8 cellular contexts compared by ENCODE assay signal in genomic region chr14:50530794-50531193, GRCh38. TPM values are rescaled to one million over a fixed set of nuclear protein-coding genes. Genes with fewer than 3 reads are reported as not detected.
DNase-seq lines count a peak whose midpoint lies in the region; ATAC-seq and TF ChIP-seq lines count a peak whose summit lies in the region.

No MANE protein-coding gene starts in this region.

- H3K27ac ChIP-seq in BLaER1 treated with 17β-estradiol and CSF1 and Interleukin-3, amounts not matched to agents 10 nM and 100 nM = no peak overlapping the region
- no peak overlapping the region for H3K27ac ChIP-seq in coronary artery

- H3K4me3 ChIP-seq in BLaER1 treated with 17β-estradiol and CSF1 and Interleukin-3, amounts not matched to agents 10 nM and 100 nM = peak overlapping the region; percentile 89 to 98 (median 94); a peak in 18 of 20 replicates
- peak overlapping the region; percentile 86 for H3K4me3 ChIP-seq in coronary artery

- no peak for ATAC-seq in GM21576 (IDR thresholded peaks at IDR 0.05; ENCODE audit: unreplicated experiment)

- H3K4me2 ChIP-seq in BLaER1 treated with 17β-estradiol and CSF1 and Interleukin-3, amounts not matched to agents 10 nM and 100 nM = peak overlapping the region; percentile 92 to 100 (median 95)

- DNase-seq in coronary artery (ENCODE audit: low spot score) (no peak), nephron progenitor cell (no peak), kidney glomerular epithelial cell (lab: John Stamatoyannopoulos, UW) (no peak), cerebellum (ENCODE audit: low spot score) (no peak), NCI-H2081 (lab: John Stamatoyannopoulos, UW) (no peak)

- H3K36me3 ChIP-seq in BLaER1 treated with 17β-estradiol and CSF1 and Interleukin-3, amounts not matched to agents 10 nM and 100 nM = peaks cover 0 to 15% (median 3%) of the 10 kb centered on the region in 11 experiments; a peak in 4 of 22 replicates

- H3K4me1 ChIP-seq in BLaER1 treated with 17β-estradiol and CSF1 and Interleukin-3, amounts not matched to agents 10 nM and 100 nM = peaks cover 45 to 62% (median 49%) of the 10 kb centered on the region in 10 experiments

- H3K9me3 Mint-ChIP-seq in IgD-negative memory B cell (no peaks in the 10 kb centered on the region), nephron progenitor cell (no peaks in the 10 kb centered on the region)

- H3K4me1 Mint-ChIP-seq in IgD-negative memory B cell = peaks cover 14 to 46% (median 41%) of the 10 kb centered on the region in 3 donors
- H3K4me1 Mint-ChIP-seq in nephron progenitor cell = peaks cover 54% of the 10 kb centered on the region

- peaks cover 19 to 60% (median 54%) of the 10 kb centered on the region in 11 experiments; a peak in 19 of 22 replicates for H4K20me1 ChIP-seq in BLaER1 treated with 17β-estradiol and CSF1 and Interleukin-3, amounts not matched to agents 10 nM and 100 nM

- peak overlapping the region; percentile 88 to 96 (median 93) for H3K4me3 Mint-ChIP-seq in IgD-negative memory B cell
- H3K4me3 Mint-ChIP-seq in nephron progenitor cell = peak overlapping the region; percentile 95

- no peaks in the 10 kb centered on the region for H3K36me3 Mint-ChIP-seq in IgD-negative memory B cell
- H3K36me3 Mint-ChIP-seq in nephron progenitor cell (ENCODE audit: low read depth) = peaks cover 15% of the 10 kb centered on the region

- no peaks in the 10 kb centered on the region for H3K27me3 ChIP-seq in BLaER1 treated with 17β-estradiol and CSF1 and Interleukin-3, amounts not matched to agents 10 nM and 100 nM

- TF ChIP-seq CTCF in coronary artery (IDR thresholded peaks at IDR 0.05) (no peak), nephron progenitor cell (IDR thresholded peaks at IDR 0.05) (no peak)

- H3K9me3 ChIP-seq in BLaER1 treated with 17β-estradiol and CSF1 and Interleukin-3, amounts not matched to agents 10 nM and 100 nM (replicated peaks in 1 of 11) = no peaks in the 10 kb centered on the region

- peak overlapping the region in 10 of 11 experiments; percentile 90 to 96 (median 93); a peak in 18 of 22 replicates for H3K9ac ChIP-seq in BLaER1 treated with 17β-estradiol and CSF1 and Interleukin-3, amounts not matched to agents 10 nM and 100 nM

- H3K27ac Mint-ChIP-seq in IgD-negative memory B cell = peak overlapping the region in 2 of 3 donors; percentile 55 to 84
- H3K27ac Mint-ChIP-seq in nephron progenitor cell = no peak overlapping the region

- H3K27me3 Mint-ChIP-seq in IgD-negative memory B cell = no peaks in the 10 kb centered on the region
- peaks cover 10% of the 10 kb centered on the region for H3K27me3 Mint-ChIP-seq in nephron progenitor cell (ENCODE audit: low read depth, poor library complexity)

RNA-seq across cellular contexts. Expression of gene MAP4K5, which starts 1.6 kb away (rescaled TPM):
- polyA plus RNA-seq in IgD-negative memory B cell = 35.4 TPM
- total RNA-seq in cerebellum = 88.9 TPM

RNA-seq across cellular contexts. Expression of gene ATL1, which starts 29.2 kb away (rescaled TPM):
- polyA plus RNA-seq in IgD-negative memory B cell = 4.1 TPM
- total RNA-seq in cerebellum = 57.2 TPM
